Comparison of ENCODE assay signal across 17 cellular contexts in genomic region chr10:131857156-131858117, GRCh38. TPM values are rescaled to one million over a fixed set of nuclear protein-coding genes. Genes with fewer than 3 reads are reported as not detected.
DNase-seq lines count a peak whose midpoint lies in the region; ATAC-seq and TF ChIP-seq lines count a peak whose summit lies in the region.
"Had no signal": no experiment of that assay in that cellular context is flagged by ENCODE, and none has a peak within 500 bp of the region (broad histone marks: within the 10 kb centered on the region; RNA-seq: fewer than 3 reads in every experiment).

No MANE protein-coding gene starts in this region.

- CTCF ChIA-PET in CD4-positive, alpha-beta T cell (lab: Charles Lee), result no interaction called here

- H3K36me3 ChIP-seq in endodermal cell (ENCODE audit: control insufficient read depth, insufficient read depth, low read length) (no peaks in the 10 kb centered on the region), upper lobe of right lung (no peaks in the 10 kb centered on the region)

- H3K9me3 Mint-ChIP-seq in activated T-cell treated with anti-CD3 and anti-CD28 coated beads, Interleukin-2, amount 50 U/mL, for 24 hours, result no peaks in the 10 kb centered on the region
- no peaks in the 10 kb centered on the region for H3K9me3 Mint-ChIP-seq in endodermal cell
- no peaks in the 10 kb centered on the region for H3K9me3 Mint-ChIP-seq in natural killer cell treated with Interleukin-12 subunit alpha and Interleukin-12 subunit beta and Interleukin-15 and Interleukin-18, amount 100 ng/mL, for 72 hours
- H3K9me3 Mint-ChIP-seq in CD4-positive, alpha-beta T cell, result no peaks in the 10 kb centered on the region

- 87 to 89% methylated on average over 17 to 33 of the region's 33 CpGs for WGBS in endodermal cell (ENCODE audit: insufficient coverage in 1 of 2, insufficient read length in 1 of 2), 2 experiments

- H3K9me3 ChIP-seq in endodermal cell (ENCODE audit: control insufficient read depth, low read length), result no peaks in the 10 kb centered on the region
- no peaks in the 10 kb centered on the region for H3K9me3 ChIP-seq in upper lobe of right lung
- no peaks in the 10 kb centered on the region for H3K9me3 ChIP-seq in CD4-positive, alpha-beta T cell (ENCODE audit: control insufficient read depth, low read length)
- H3K9me3 ChIP-seq in T-helper 17 cell (ENCODE audit: control insufficient read depth, low read length, poor library complexity, severe bottlenecking), result no peaks in the 10 kb centered on the region

- H3K27me3 ChIP-seq in endodermal cell (ENCODE audit: control insufficient read depth, insufficient read depth, low read length, poor library complexity, severe bottlenecking) (no peaks in the 10 kb centered on the region), upper lobe of right lung (peaks cover 27% of the 10 kb centered on the region)
- H3K27me3 ChIP-seq in CD4-positive, alpha-beta T cell (ENCODE audit: control insufficient read depth, insufficient read depth, low read length), result no peaks in the 10 kb centered on the region

- no peak overlapping the region for H3K9ac ChIP-seq in endodermal cell (ENCODE audit: extremely low read depth, low read length, poor library complexity, severe bottlenecking)

- H3K36me3 Mint-ChIP-seq in activated T-cell treated with anti-CD3 and anti-CD28 coated beads, Interleukin-2, amount 50 U/mL, for 24 hours (ENCODE audit: low read depth), result no peaks in the 10 kb centered on the region
- no peaks in the 10 kb centered on the region for H3K36me3 Mint-ChIP-seq in endodermal cell (ENCODE audit: low read depth)
- no peaks in the 10 kb centered on the region for H3K36me3 Mint-ChIP-seq in natural killer cell treated with Interleukin-12 subunit alpha and Interleukin-12 subunit beta and Interleukin-15 and Interleukin-18, amount 100 ng/mL, for 72 hours
- no peaks in the 10 kb centered on the region for H3K36me3 Mint-ChIP-seq in CD4-positive, alpha-beta T cell (ENCODE audit: low read depth)
- no peaks in the 10 kb centered on the region for H3K36me3 Mint-ChIP-seq in T-helper 17 cell (ENCODE audit: low read depth)
- H3K36me3 Mint-ChIP-seq: CD14-positive monocyte had no signal

- H3K4me1 ChIP-seq in endodermal cell (ENCODE audit: control insufficient read depth, insufficient read depth, low read length), result no peaks in the 10 kb centered on the region
- H3K4me1 ChIP-seq in upper lobe of right lung, result no peaks in the 10 kb centered on the region

- no peak for TF ChIP-seq CTCF in endodermal cell (conservative IDR thresholded peaks at IDR 0.05)
- no peak for TF ChIP-seq CTCF in upper lobe of right lung (IDR thresholded peaks at IDR 0.05)
- TF ChIP-seq CTCF in CD4-positive, alpha-beta T cell (IDR thresholded peaks at IDR 0.05), result no peak

- H3K27ac ChIP-seq in endodermal cell (ENCODE audit: low read depth, low read length), result no peak overlapping the region
- H3K27ac ChIP-seq in upper lobe of right lung, result no peak overlapping the region
- H3K27ac ChIP-seq in CD4-positive, alpha-beta T cell (ENCODE audit: low read depth, low read length), result no peak overlapping the region
- H3K27ac ChIP-seq: RWPE1 had no signal

- H3K4me3 ChIP-seq in endodermal cell (ENCODE audit: low read length), result no peak overlapping the region
- no peak overlapping the region for H3K4me3 ChIP-seq in upper lobe of right lung
- H3K4me3 ChIP-seq: GM12878 had no signal

- POLR2A ChIA-PET in CD4-positive, alpha-beta T cell (lab: Charles Lee), result no interaction called here

- no peak for ATAC-seq in natural killer cell treated with Interleukin-12 subunit alpha and Interleukin-12 subunit beta and Interleukin-15 and Interleukin-18, amount 100 ng/mL, for 72 hours
- ATAC-seq in upper lobe of right lung (no peak), T-helper 17 cell (no peak)
- ATAC-seq in CD4-positive, alpha-beta T cell (ENCODE audit: poor library complexity), result no peak
- ATAC-seq: GM12878 had no signal

- DNase-seq in activated T-cell treated with anti-CD3 and anti-CD28 coated beads, Interleukin-2, amount 50 U/mL, for 24 hours, result peak; percentile 14
- DNase-seq in activated T-cell treated with anti-CD3 and anti-CD28 coated beads, Interleukin-2, amount 50 U/mL, for 48 hours, result no peak
- DNase-seq in endodermal cell (peak; percentile 44), upper lobe of right lung (peak; percentile 57), DMS153 treated with DMSO at 0.1 percent for 48 hours (lab: John Stamatoyannopoulos, UW; ENCODE audit: unreplicated experiment) (no peak), T-helper 17 cell (no peak)
- peak; percentile 40 for DNase-seq in natural killer cell treated with Interleukin-12 subunit alpha and Interleukin-12 subunit beta and Interleukin-15 and Interleukin-18, amount 100 ng/mL, for 72 hours (ENCODE audit: low spot score)
- no peak for DNase-seq in CD4-positive, alpha-beta T cell
- DNase-seq: KG1; NCI-H1048; NCI-H2227 treated with DMSO at 0.1 percent for 48 hours; NCI-H524 treated with DMSO at 0.1 percent for 48 hours; NK-92 treated with Interleukin-12 subunit alpha and Interleukin-12 subunit beta, amount 100 ng/mL, for 24 hours; OCI-M1 had no signal

- H3K4me1 Mint-ChIP-seq in activated T-cell treated with anti-CD3 and anti-CD28 coated beads, Interleukin-2, amount 50 U/mL, for 24 hours (ENCODE audit: low read depth), result no peaks in the 10 kb centered on the region
- H3K4me1 Mint-ChIP-seq in endodermal cell, result no peaks in the 10 kb centered on the region
- no peaks in the 10 kb centered on the region for H3K4me1 Mint-ChIP-seq in natural killer cell treated with Interleukin-12 subunit alpha and Interleukin-12 subunit beta and Interleukin-15 and Interleukin-18, amount 100 ng/mL, for 72 hours (ENCODE audit: low read depth in 2 of 2)
- no peaks in the 10 kb centered on the region for H3K4me1 Mint-ChIP-seq in CD4-positive, alpha-beta T cell (ENCODE audit: low read depth)
- H3K4me1 Mint-ChIP-seq in T-helper 17 cell, result peaks cover under 1% of the 10 kb centered on the region
- H3K4me1 Mint-ChIP-seq: CD14-positive monocyte had no signal

- no peak overlapping the region for H3K27ac Mint-ChIP-seq in activated T-cell treated with anti-CD3 and anti-CD28 coated beads, Interleukin-2, amount 50 U/mL, for 24 hours
- H3K27ac Mint-ChIP-seq in endodermal cell (no peak overlapping the region), T-helper 17 cell (no peak overlapping the region)
- H3K27ac Mint-ChIP-seq in natural killer cell treated with Interleukin-12 subunit alpha and Interleukin-12 subunit beta and Interleukin-15 and Interleukin-18, amount 100 ng/mL, for 72 hours, result no peak overlapping the region
- H3K27ac Mint-ChIP-seq in CD4-positive, alpha-beta T cell, result no peak overlapping the region
- H3K27ac Mint-ChIP-seq: CD14-positive monocyte had no signal

- intact Hi-C loops in upper lobe of right lung (cut with DNase I), result no loop called here
- intact Hi-C loops in CD4-positive, alpha-beta T cell (cut with DNase I, micrococcal nuclease), result no loop called here

- H3K27me3 Mint-ChIP-seq in activated T-cell treated with anti-CD3 and anti-CD28 coated beads, Interleukin-2, amount 50 U/mL, for 24 hours, result peaks cover 16% of the 10 kb centered on the region
- peaks cover 2% of the 10 kb centered on the region for H3K27me3 Mint-ChIP-seq in endodermal cell (ENCODE audit: insufficient read depth)
- H3K27me3 Mint-ChIP-seq in natural killer cell treated with Interleukin-12 subunit alpha and Interleukin-12 subunit beta and Interleukin-15 and Interleukin-18, amount 100 ng/mL, for 72 hours, result peaks cover 10 to 14% of the 10 kb centered on the region in 2 donors
- peaks cover 23% of the 10 kb centered on the region for H3K27me3 Mint-ChIP-seq in CD4-positive, alpha-beta T cell
- H3K27me3 Mint-ChIP-seq in T-helper 17 cell, result peaks cover 33% of the 10 kb centered on the region

- no peak overlapping the region for H3K4me3 Mint-ChIP-seq in activated T-cell treated with anti-CD3 and anti-CD28 coated beads, Interleukin-2, amount 50 U/mL, for 24 hours
- H3K4me3 Mint-ChIP-seq in endodermal cell (no peak overlapping the region), T-helper 17 cell (no peak overlapping the region)
- H3K4me3 Mint-ChIP-seq in natural killer cell treated with Interleukin-12 subunit alpha and Interleukin-12 subunit beta and Interleukin-15 and Interleukin-18, amount 100 ng/mL, for 72 hours, result no peak overlapping the region
- H3K4me3 Mint-ChIP-seq in CD4-positive, alpha-beta T cell, result no peak overlapping the region
- H3K4me3 Mint-ChIP-seq: CD14-positive monocyte had no signal

RNA-seq across cellular contexts. Expression of gene PPP2R2D, which starts 43.4 kb away (rescaled TPM):
- 10 to 100 TPM; 35.5 to 37.5 TPM for total RNA-seq in endodermal cell
- polyA plus RNA-seq in endodermal cell (2013, experiment 1 of 2), result 36.0 TPM
- 35.4 TPM for polyA plus RNA-seq in endodermal cell (2013, experiment 2 of 2)
- 10 to 100 TPM; 27.0 to 47.4 TPM for total RNA-seq in natural killer cell treated with Interleukin-12 subunit alpha and Interleukin-12 subunit beta and Interleukin-15 and Interleukin-18, amount 100 ng/mL, for 72 hours
- 28.3 TPM for total RNA-seq in upper lobe of right lung
- 10 to 100 TPM; 32.6 to 32.9 TPM for total RNA-seq in CD4-positive, alpha-beta T cell
- total RNA-seq in T-helper 17 cell, result 10 to 100 TPM; 34.5 to 36.6 TPM

Comparison
In these comparisons a context has a peak if more than half of its experiments do, and no peak if none do; other contexts are left out.
1. DNase-seq: peak in activated T-cell treated with anti-CD3 and anti-CD28 coated beads, Interleukin-2, amount 50 U/mL, for 24 hours (single experiment), endodermal cell (single experiment), natural killer cell treated with Interleukin-12 subunit alpha and Interleukin-12 subunit beta and Interleukin-15 and Interleukin-18, amount 100 ng/mL, for 72 hours (single experiment) and upper lobe of right lung (single experiment); none in activated T-cell treated with anti-CD3 and anti-CD28 coated beads, Interleukin-2, amount 50 U/mL, for 48 hours (0 of 2), DMS153 treated with DMSO at 0.1 percent for 48 hours (single experiment), CD4-positive, alpha-beta T cell (0 of 10) and T-helper 17 cell (0 of 3).